Comparison of ENCODE assay signal across 10 cellular contexts in the genomic region with DNA sequence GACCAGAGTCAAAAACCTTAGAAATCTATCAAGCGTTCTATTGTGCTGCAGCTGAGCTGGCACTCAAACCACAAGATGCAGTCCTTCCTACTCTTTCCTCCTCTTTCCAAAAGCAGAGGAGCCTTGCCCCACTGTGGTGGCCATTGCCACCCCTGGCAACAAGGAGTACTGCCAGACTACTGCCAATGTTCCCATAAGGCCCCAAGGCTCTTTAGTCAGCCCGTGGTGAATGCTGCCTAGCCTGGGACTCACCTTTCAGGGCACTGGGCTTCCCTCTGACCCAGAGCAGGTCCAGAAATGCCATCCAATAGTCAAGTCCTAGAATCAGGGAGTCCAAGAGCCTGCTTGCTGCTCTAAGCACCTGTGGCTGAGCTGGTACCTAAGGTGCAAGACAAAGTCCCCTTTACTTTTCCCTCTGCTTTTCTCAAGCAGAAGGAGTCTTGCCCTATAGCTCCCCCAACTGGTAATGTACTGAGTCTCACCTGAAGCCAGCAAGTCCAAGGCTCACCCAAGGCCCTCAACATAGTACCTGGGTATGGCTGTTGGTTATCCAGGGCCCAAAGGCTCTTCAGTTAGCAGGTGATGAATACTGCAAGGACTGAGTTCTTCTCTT.
DNase-seq lines count a peak whose midpoint lies in the region; ATAC-seq and TF ChIP-seq lines count a peak whose summit lies in the region.
"Had no signal": no experiment of that assay in that cellular context is flagged by ENCODE, and none has a peak within 500 bp of the region (broad histone marks: within the 10 kb centered on the region; RNA-seq: fewer than 3 reads in every experiment).

No MANE protein-coding gene starts in this region.

- no peak overlapping the region for H4K8ac ChIP-seq in mesendoderm (ENCODE audit: low read depth, low read length)

- H3K4ac ChIP-seq in mesendoderm (ENCODE audit: low read depth, low read length), result no peak overlapping the region

- intact Hi-C loops in Right ventricle myocardium superior (cut with DNase I), result no loop called here

- H3K18ac ChIP-seq in mesendoderm (ENCODE audit: low read length), result no peak overlapping the region

- no peaks in the 10 kb centered on the region for H4K20me1 ChIP-seq in Karpas-422 (ENCODE audit: insufficient read depth, low read depth, low read length)

- H2BK120ac ChIP-seq in mesendoderm (ENCODE audit: low read depth, low read length), result no peak overlapping the region

- no peaks in the 10 kb centered on the region for H3K9me3 ChIP-seq in Karpas-422 (ENCODE audit: low read length)

- peak overlapping the region; percentile 20 for H2BK5ac ChIP-seq in mesendoderm (ENCODE audit: low read length)

- H4K5ac ChIP-seq in mesendoderm (ENCODE audit: low read length), result no peak overlapping the region

- H3K23ac ChIP-seq in mesendoderm (ENCODE audit: low read length), result no peak overlapping the region

- no peak overlapping the region for H2BK15ac ChIP-seq in mesendoderm (replicated peaks; ENCODE audit: low read depth)

- no peaks in the 10 kb centered on the region for H3K79me2 ChIP-seq in Karpas-422 (ENCODE audit: low read length)
- H3K79me2 ChIP-seq in mesendoderm (ENCODE audit: control insufficient read depth, insufficient read depth, low read length), result no peaks in the 10 kb centered on the region

- in situ Hi-C loops in brain microvascular endothelial cell (cut with HindIII; ENCODE audit: low pct_ligation_motif_present, low sequenced_read_pairs), result no loop called here

- H3K56ac ChIP-seq in mesendoderm (ENCODE audit: low read length), result peak overlapping the region; percentile 56

- no peak overlapping the region for H3K4me2 ChIP-seq in Karpas-422 (ENCODE audit: low read depth, low read length, poor library complexity, severe bottlenecking)
- no peak overlapping the region for H3K4me2 ChIP-seq in mesendoderm (ENCODE audit: low read length)

- WGBS in mesendoderm (ENCODE audit: extremely low coverage, insufficient coverage, low lambda C conversion rate), result no CpG with 5 or more reads among the region's 2 CpGs

- H3K9me2 ChIP-seq in Karpas-422 (replicated peaks; ENCODE audit: insufficient read depth, low read length), result no peaks in the 10 kb centered on the region

- H3K27ac ChIP-seq in Karpas-422 (ENCODE audit: low read length) (no peak overlapping the region), brain microvascular endothelial cell (no peak overlapping the region), mesendoderm (ENCODE audit: low read depth, low read length) (no peak overlapping the region), coronary artery (no peak overlapping the region)

- H3K36me3 ChIP-seq in Karpas-422 (ENCODE audit: insufficient read depth, low read length), result no peaks in the 10 kb centered on the region
- no peaks in the 10 kb centered on the region for H3K36me3 ChIP-seq in brain microvascular endothelial cell (replicated peaks)
- H3K36me3 ChIP-seq in mesendoderm (ENCODE audit: control insufficient read depth, insufficient read depth, low read length), result no peaks in the 10 kb centered on the region

- H3K9ac ChIP-seq in Karpas-422 (ENCODE audit: low read length), result no peak overlapping the region
- no peak overlapping the region for H3K9ac ChIP-seq in mesendoderm (ENCODE audit: low read length)

- DNase-seq in EH (ENCODE audit: low read depth) (peak; percentile 58), Karpas-422 (peak; percentile 60), brain microvascular endothelial cell (peak; percentile 53), mesendoderm (peak; percentile 83), coronary artery (ENCODE audit: low spot score) (no peak), Right ventricle myocardium superior (no peak)
- no peak for DNase-seq in stimulated activated CD4-positive, alpha-beta T cell treated with anti-CD3 and anti-CD28 coated beads, Interleukin-15, amount 100 ng/mL, for 24 hours
- DNase-seq: activated CD4-positive, alpha-beta T cell treated with anti-CD3 and anti-CD28 coated beads, Interleukin-2, amount 50 U/mL, for 1 hour had no signal

- no peaks in the 10 kb centered on the region for H3K79me1 ChIP-seq in mesendoderm (ENCODE audit: low read length)

- H3K4me3 ChIP-seq in Karpas-422 (ENCODE audit: low read length) (no peak overlapping the region), brain microvascular endothelial cell (ENCODE audit: low read depth, low read length) (no peak overlapping the region), mesendoderm (ENCODE audit: low read length) (no peak overlapping the region), coronary artery (no peak overlapping the region)

- TF ChIP-seq CTCF in brain microvascular endothelial cell (IDR thresholded peaks at IDR 0.05; ENCODE audit: low read depth, low read length, missing control alignments) (peak; percentile 68), coronary artery (IDR thresholded peaks at IDR 0.05) (no peak)

- no peak for ATAC-seq in GM18498 (IDR thresholded peaks at IDR 0.05; ENCODE audit: unreplicated experiment)
- ATAC-seq in Right ventricle myocardium superior (ENCODE audit: poor library complexity), result no peak
- ATAC-seq: left lobe of liver had no signal

- peak overlapping the region; percentile 43 for H2AK5ac ChIP-seq in mesendoderm (ENCODE audit: low read length)

- no peak overlapping the region for H2AFZ ChIP-seq in Karpas-422 (ENCODE audit: low read length)

- H3K27me3 ChIP-seq in Karpas-422 (ENCODE audit: low read length) (no peaks in the 10 kb centered on the region), brain microvascular endothelial cell (replicated peaks) (no peaks in the 10 kb centered on the region), mesendoderm (ENCODE audit: insufficient read depth, low read length, poor library complexity) (no peaks in the 10 kb centered on the region)

- H3K4me1 ChIP-seq in Karpas-422 (ENCODE audit: low read length) (no peaks in the 10 kb centered on the region), mesendoderm (ENCODE audit: control insufficient read depth, low read depth, low read length) (peaks cover 2% of the 10 kb centered on the region)

Comparison
In these comparisons a context has a peak if more than half of its experiments do, and no peak if none do; other contexts are left out.
1. DNase-seq: peak in EH (single experiment), Karpas-422 (single experiment), brain microvascular endothelial cell (single experiment) and mesendoderm (single experiment); none in coronary artery (single experiment), stimulated activated CD4-positive, alpha-beta T cell treated with anti-CD3 and anti-CD28 coated beads, Interleukin-15, amount 100 ng/mL, for 24 hours (single experiment) and Right ventricle myocardium superior (single experiment).